Comparison of ENCODE assay signal across 8 cellular contexts in genomic region chr4:118281611-118282442, GRCh38.
DNase-seq lines count a peak whose midpoint lies in the region; ATAC-seq, FAIRE-seq and TF ChIP-seq lines count a peak whose summit lies in the region.

No MANE protein-coding gene starts in this region.

- CTCF ChIA-PET in A673 (lab: Charles Lee) = no interaction called here

- no peak overlapping the region for H3K27ac Mint-ChIP-seq in progenitor cell of endocrine pancreas

- ATAC-seq in GM21367 (IDR thresholded peaks at IDR 0.05; ENCODE audit: unreplicated experiment) = no peak
- no peak for ATAC-seq in HG03095 (IDR thresholded peaks at IDR 0.05; ENCODE audit: unreplicated experiment)
- no peak for ATAC-seq in GM18870 (IDR thresholded peaks at IDR 0.05; ENCODE audit: unreplicated experiment)

- POLR2A ChIA-PET in A673 (lab: Charles Lee; ENCODE audit: low non-redundant PET) = no interaction called here

- no peaks in the 10 kb centered on the region for H3K9me3 ChIP-seq in A673 (ENCODE audit: low read depth, low read length, poor library complexity, severe bottlenecking)

- no peaks in the 10 kb centered on the region for H3K9me3 Mint-ChIP-seq in progenitor cell of endocrine pancreas (ENCODE audit: low read depth)

- TF ChIP-seq POLR2A in GM12891 (IDR thresholded peaks at IDR 0.05; ENCODE audit: low read depth, low read length) = peak; percentile 75

- H3K4me1 ChIP-seq in A673 (ENCODE audit: insufficient read depth, low read length, poor library complexity, severe bottlenecking) = peaks cover 15% of the 10 kb centered on the region

- H3K4me3 Mint-ChIP-seq in progenitor cell of endocrine pancreas (ENCODE audit: low read depth) = no peak overlapping the region

- H3K27me3 ChIP-seq in A673 (replicated peaks; ENCODE audit: insufficient read depth, low read depth, low read length, poor library complexity) = no peaks in the 10 kb centered on the region

- no peaks in the 10 kb centered on the region for H3K27me3 Mint-ChIP-seq in progenitor cell of endocrine pancreas

- FAIRE-seq in GM12891 (lab: Jason Lieb, UNC) = peak; percentile 13

- H3K4me3 ChIP-seq in A673 (ENCODE audit: low read depth, low read length, poor library complexity, severe bottlenecking) = no peak overlapping the region

- TF ChIP-seq CTCF in A673 (conservative IDR thresholded peaks at IDR 0.05; ENCODE audit: low read depth, low read length) (no peak), progenitor cell of endocrine pancreas (IDR thresholded peaks at IDR 0.05; ENCODE audit: unreplicated experiment) (no peak)

- H3K27ac ChIP-seq in A673 (ENCODE audit: low read depth, low read length, poor library complexity, severe bottlenecking) = peak overlapping the region; percentile 49

- no TSS peak for BruUV-seq in A673 (replicated peaks; lab: Mats Ljungman, UMichigan)

- H3K4me1 Mint-ChIP-seq in progenitor cell of endocrine pancreas (ENCODE audit: low read depth) = peaks cover 15% of the 10 kb centered on the region

- peaks cover 3% of the 10 kb centered on the region for H3K36me3 Mint-ChIP-seq in progenitor cell of endocrine pancreas (ENCODE audit: insufficient read depth)

- DNase-seq in A673 (ENCODE audit: low spot score) (peak; percentile 59), GM12891 (ENCODE audit: insufficient read length, low spot score) (no peak), SK-MEL-5 (ENCODE audit: low read depth, low spot score) (peak; percentile 17), glomerular visceral epithelial cell (ENCODE audit: extremely low spot score) (peak; percentile 78), progenitor cell of endocrine pancreas (ENCODE audit: low spot score, unreplicated experiment) (no peak)

- peaks cover 26% of the 10 kb centered on the region for H3K36me3 ChIP-seq in A673 (ENCODE audit: insufficient read depth, low read length, poor library complexity, severe bottlenecking)

- in situ Hi-C loops in SK-MEL-5 (cut with HindIII; ENCODE audit: low pct_unique_long_range_greater_than_20kb, low sequenced_read_pairs) = no loop called here

- intact Hi-C loops in A673 (cut with micrococcal nuclease; ENCODE audit: unreplicated experiment) = loop anchor here (5.0 kb wide), 1 partner anchor 70 kb away; the partner anchor contains the start of gene PRSS12

TF ChIP-seq in GM12891, 5 proteins besides CTCF, POLR2A, EP300 and RAD21:
- peak; percentile 84 for TF ChIP-seq POLR2AphosphoS5 (IDR thresholded peaks at IDR 0.05; ENCODE audit: low read depth, low read length)
- TF ChIP-seq TAF1 (IDR thresholded peaks at IDR 0.05; ENCODE audit: low read depth, low read length) = no peak

Comparison
In these comparisons a context has a peak if more than half of its experiments do, and no peak if none do; other contexts are left out.
1. DNase-seq: peak in A673 (single experiment), SK-MEL-5 (single experiment) and glomerular visceral epithelial cell (single experiment); none in GM12891 (single experiment) and progenitor cell of endocrine pancreas (single experiment).